In genomic region chr16:81378049-81378448, GRCh38 we compare ENCODE assay signal across 2 cellular contexts.
TF ChIP-seq lines count a peak whose summit lies in the region.

No MANE protein-coding gene starts in this region.

TF ChIP-seq in HepG2, 621 proteins besides CTCF, POLR2A, EP300 and RAD21 (continued from another document and continues in another):
- no peak for TF ChIP-seq ZNF142 (CRISPR knock-in tag; IDR thresholded peaks at IDR 0.05)
- TF ChIP-seq ZNF496 (CRISPR knock-in tag; IDR thresholded peaks at IDR 0.05; ENCODE audit: insufficient replicate concordance): no peak
- TF ChIP-seq ATRX (CRISPR knock-in tag; IDR thresholded peaks at IDR 0.05; ENCODE audit: borderline replicate concordance): no peak
- peak; percentile 39; the same call in 1 of the 2 replicates for TF ChIP-seq MAFF (IDR thresholded peaks at IDR 0.05; ENCODE audit: low read depth, low read length)
- TF ChIP-seq GTF3A (CRISPR knock-in tag; conservative IDR thresholded peaks at IDR 0.05): no peak
- TF ChIP-seq ZBTB46 (CRISPR knock-in tag; IDR thresholded peaks at IDR 0.05; ENCODE audit: borderline replicate concordance): no peak
- TF ChIP-seq MAFK (conservative IDR thresholded peaks at IDR 0.05 in 1 of 2, IDR thresholded peaks at IDR 0.05 in 1 of 2; ENCODE audit: low read length in 2 of 2): peak; percentile 48 to 69
- TF ChIP-seq NCOR1 (IDR thresholded peaks at IDR 0.05; ENCODE audit: borderline replicate concordance, low read length): no peak
- no peak for TF ChIP-seq SALL2 (CRISPR knock-in tag; IDR thresholded peaks at IDR 0.05)
- TF ChIP-seq GLMP (CRISPR knock-in tag; IDR thresholded peaks at IDR 0.05; ENCODE audit: borderline replicate concordance): no peak
- TF ChIP-seq MTF1 (CRISPR knock-in tag; IDR thresholded peaks at IDR 0.05): no peak
- no peak for TF ChIP-seq TOPORS (CRISPR knock-in tag; IDR thresholded peaks at IDR 0.05)
- no peak for TF ChIP-seq ZNF687 (CRISPR knock-in tag; IDR thresholded peaks at IDR 0.05)

TF ChIP-seq in K562, 482 proteins besides CTCF, POLR2A, EP300 and RAD21 (continued from another document):
- TF ChIP-seq THAP12 (CRISPR knock-in tag; IDR thresholded peaks at IDR 0.05) (no peak), HNRNPLL (IDR thresholded peaks at IDR 0.05; ENCODE audit: low read depth, low read length, poor library complexity, severe bottlenecking) (no peak), CHD2 (IDR thresholded peaks at IDR 0.05; ENCODE audit: low read depth, low read length) (no peak), MNT (conservative IDR thresholded peaks at IDR 0.05) (no peak), MAFG (tag; conservative IDR thresholded peaks at IDR 0.05) (peak; percentile 39; the same call in 1 of the 2 replicates), SIRT6 (IDR thresholded peaks at IDR 0.05; ENCODE audit: low read depth, low read length) (no peak), KAT8 (IDR thresholded peaks at IDR 0.05; ENCODE audit: low read depth) (no peak), USF1 (CRISPR knock-in tag; IDR thresholded peaks at IDR 0.05) (no peak), ZNF280B (CRISPR knock-in tag; IDR thresholded peaks at IDR 0.05) (no peak), ESRRB (CRISPR knock-in tag; IDR thresholded peaks at IDR 0.05; ENCODE audit: borderline replicate concordance) (no peak), HNRNPL (IDR thresholded peaks at IDR 0.05; ENCODE audit: low read depth, low read length) (no peak), ZNF316 (IDR thresholded peaks at IDR 0.05) (peak; percentile 76), HNRNPH1 (optimal IDR thresholded peaks at IDR 0.05; ENCODE audit: low read depth, low read length) (no peak), E2F1 (CRISPR knock-in tag; IDR thresholded peaks at IDR 0.05) (no peak), NCOR1 (IDR thresholded peaks at IDR 0.05) (no peak), HDGF (IDR thresholded peaks at IDR 0.05) (no peak), KLF16 (IDR thresholded peaks at IDR 0.05) (no peak), C11orf30 (IDR thresholded peaks at IDR 0.05; ENCODE audit: low read depth) (peak; percentile 58), ZNF512 (tag; IDR thresholded peaks at IDR 0.05) (no peak), KLF13 (tag; IDR thresholded peaks at IDR 0.05; ENCODE audit: borderline replicate concordance, low read depth) (no peak)
